Comparison of ENCODE assay signal across 1 cellular context in genomic region chr21:42496120-42496838, GRCh38.
A peak's percentile ranks its signal among the peaks of the same experiment; 100 is the strongest.
TF ChIP-seq lines count a peak whose summit lies in the region.

Gene RSPH1 (minus strand): TSS chr21:42496224. CDS start chr21:42496186, 38 bp downstream.

TF ChIP-seq in HepG2, 621 proteins besides CTCF, POLR2A, EP300 and RAD21 (continued from another document and continues in another):
- TF ChIP-seq HMGXB4 (CRISPR knock-in tag; IDR thresholded peaks at IDR 0.05; ENCODE audit: borderline replicate concordance in 1 of 2, low read depth in 1 of 2) = peak in 1 of 2 experiments; percentile 18; a peak in 1 of 4 replicates
- no peak for TF ChIP-seq ZBTB39 (CRISPR knock-in tag; IDR thresholded peaks at IDR 0.05)
- no peak for TF ChIP-seq MAFF (IDR thresholded peaks at IDR 0.05; ENCODE audit: low read depth, low read length)
- TF ChIP-seq ZNF431 (CRISPR knock-in tag; IDR thresholded peaks at IDR 0.05; ENCODE audit: borderline replicate concordance, low read depth) = no peak
- peak; percentile 72; the same call in 1 of the 2 replicates for TF ChIP-seq ZNF776 (CRISPR knock-in tag; IDR thresholded peaks at IDR 0.05)
- TF ChIP-seq ZBTB8A (CRISPR knock-in tag; IDR thresholded peaks at IDR 0.05; ENCODE audit: borderline replicate concordance, low read depth) = no peak
- peak; percentile 59; the same call in 1 of the 2 replicates for TF ChIP-seq ZNF350 (CRISPR knock-in tag; IDR thresholded peaks at IDR 0.05; ENCODE audit: borderline replicate concordance, low read depth)
- no peak for TF ChIP-seq EHMT2 (IDR thresholded peaks at IDR 0.05; ENCODE audit: borderline replicate concordance, low read depth, low read length)
- no peak for TF ChIP-seq HNRNPUL1 (IDR thresholded peaks at IDR 0.05; ENCODE audit: low read depth, low read length)
- no peak for TF ChIP-seq ZBTB7B (CRISPR knock-in tag; IDR thresholded peaks at IDR 0.05)
- TF ChIP-seq ZNF891 (CRISPR knock-in tag; IDR thresholded peaks at IDR 0.05) = peak; percentile 67; the same call in 1 of the 2 replicates
- TF ChIP-seq TEF (CRISPR knock-in tag; IDR thresholded peaks at IDR 0.05) = no peak
- TF ChIP-seq ZNF12 (CRISPR knock-in tag; IDR thresholded peaks at IDR 0.05) = no peak
- TF ChIP-seq DZIP1 (CRISPR knock-in tag; IDR thresholded peaks at IDR 0.05) = peak; percentile 46; the same call in 1 of the 2 replicates
- no peak for TF ChIP-seq ZNF549 (CRISPR knock-in tag; IDR thresholded peaks at IDR 0.05)
- TF ChIP-seq ZNF337 (CRISPR knock-in tag; IDR thresholded peaks at IDR 0.05; ENCODE audit: borderline replicate concordance, low read depth) = no peak
- no peak for TF ChIP-seq REPIN1 (CRISPR knock-in tag; IDR thresholded peaks at IDR 0.05; ENCODE audit: borderline replicate concordance, low read depth)
- TF ChIP-seq SMC3 (IDR thresholded peaks at IDR 0.05; ENCODE audit: low read length) = no peak
- no peak for TF ChIP-seq MNT (IDR thresholded peaks at IDR 0.05)
- TF ChIP-seq RBM39 (IDR thresholded peaks at IDR 0.05; ENCODE audit: low read depth, low read length, poor library complexity, severe bottlenecking) = peak; percentile 61
- TF ChIP-seq TFDP2 (CRISPR knock-in tag; IDR thresholded peaks at IDR 0.05) = peak; percentile 48; the same call in 1 of the 2 replicates
- TF ChIP-seq NR2F2 (IDR thresholded peaks at IDR 0.05; ENCODE audit: borderline replicate concordance, low read depth) = no peak
- no peak for TF ChIP-seq SRSF9 (IDR thresholded peaks at IDR 0.05; ENCODE audit: borderline replicate concordance, insufficient read depth, low read depth, low read length, poor library complexity, severe bottlenecking)
- TF ChIP-seq ADNP (CRISPR knock-in tag; IDR thresholded peaks at IDR 0.05) = no peak
- no peak for TF ChIP-seq ZIK1 (CRISPR knock-in tag; IDR thresholded peaks at IDR 0.05; ENCODE audit: borderline replicate concordance, low read depth)
- TF ChIP-seq ZBTB34 (CRISPR knock-in tag; IDR thresholded peaks at IDR 0.05) = no peak
- no peak for TF ChIP-seq RERE (CRISPR knock-in tag; IDR thresholded peaks at IDR 0.05; ENCODE audit: low read depth)
- TF ChIP-seq ARNTL (CRISPR knock-in tag; IDR thresholded peaks at IDR 0.05) = no peak
- no peak for TF ChIP-seq CREBL2 (CRISPR knock-in tag; IDR thresholded peaks at IDR 0.05; ENCODE audit: borderline replicate concordance)
- no peak for TF ChIP-seq KDM6A (CRISPR knock-in tag; IDR thresholded peaks at IDR 0.05; ENCODE audit: low read depth)
- no peak for TF ChIP-seq CENPX (CRISPR knock-in tag; IDR thresholded peaks at IDR 0.05)
- TF ChIP-seq CBX5 (CRISPR knock-in tag; IDR thresholded peaks at IDR 0.05; ENCODE audit: borderline replicate concordance) = no peak
- no peak for TF ChIP-seq ATF7 (IDR thresholded peaks at IDR 0.05)
- no peak for TF ChIP-seq ATF7 (CRISPR knock-in tag; IDR thresholded peaks at IDR 0.05)
- 0 out of 2 replicates have a peak, but pooled peaks have one; percentile 17 for TF ChIP-seq ZNF788 (CRISPR knock-in tag; IDR thresholded peaks at IDR 0.05; ENCODE audit: borderline replicate concordance)
- peak; percentile 18; the same call in 1 of the 2 replicates for TF ChIP-seq UBTF (CRISPR knock-in tag; IDR thresholded peaks at IDR 0.05)
- no peak for TF ChIP-seq ZNF672 (CRISPR knock-in tag; IDR thresholded peaks at IDR 0.05)
- 0 out of 2 replicates have a peak, but pooled peaks have one; percentile 14 for TF ChIP-seq KAT8 (CRISPR knock-in tag; IDR thresholded peaks at IDR 0.05)
- no peak for TF ChIP-seq MAFG (CRISPR knock-in tag; IDR thresholded peaks at IDR 0.05)
